In genomic region chr9:41643571-41644221, GRCh38 we compare ENCODE assay signal across 8 cellular contexts.
DNase-seq lines count a peak whose midpoint lies in the region; ATAC-seq, FAIRE-seq and TF ChIP-seq lines count a peak whose summit lies in the region.
"Not testable (repeated sequence)": the region's sequence is repeated elsewhere in the genome, so short reads cannot be mapped to it uniquely, and the experiment has no call there.

No MANE protein-coding gene starts in this region.

- H3K9me3 Mint-ChIP-seq in activated CD4-positive, alpha-beta T cell treated with anti-CD3 and anti-CD28 coated beads, Interleukin-2, amount 10 ng/mL, durations not matched to agents 7 days and 5 days, result not testable (repeated sequence)

- not testable (repeated sequence) for H3K4me1 ChIP-seq in small intestine (ENCODE audit: control insufficient read depth in 2 of 2, insufficient read depth in 1 of 2, low read depth in 1 of 2, low read length in 1 of 2)

- H3K27ac Mint-ChIP-seq in activated CD4-positive, alpha-beta T cell treated with anti-CD3 and anti-CD28 coated beads, Interleukin-2, amount 10 ng/mL, durations not matched to agents 7 days and 5 days, result peak overlapping the region; percentile 81

- peak; percentile 11 for TF ChIP-seq CTCF in AG04449 (IDR thresholded peaks at IDR 0.05; ENCODE audit: insufficient read depth, low read length, missing control alignments)
- not testable (repeated sequence) for TF ChIP-seq CTCF in choroid plexus epithelial cell (conservative IDR thresholded peaks at IDR 0.05; ENCODE audit: low read depth, low read length); kidney epithelial cell (IDR thresholded peaks at IDR 0.05; ENCODE audit: insufficient read depth, low read length, poor library complexity, severe bottlenecking)

- FAIRE-seq in GM19239 (lab: Jason Lieb, UNC); small intestine (lab: Jason Lieb, UNC): not testable (repeated sequence)

- not testable (repeated sequence) for H3K4me1 Mint-ChIP-seq in activated CD4-positive, alpha-beta T cell treated with anti-CD3 and anti-CD28 coated beads, Interleukin-2, amount 10 ng/mL, durations not matched to agents 7 days and 5 days

- not testable (repeated sequence) for H3K36me3 ChIP-seq in kidney epithelial cell (ENCODE audit: control insufficient read depth, insufficient read depth, low read length); small intestine (ENCODE audit: control insufficient read depth in 2 of 2, insufficient read depth in 2 of 2, low read length in 2 of 2)

- POLR2A ChIA-PET in AG04449 (lab: Yijun Ruan, JAX); activated CD4-positive, alpha-beta T cell treated with anti-CD3 and anti-CD28 coated beads, Interleukin-2, amount 10 ng/mL, durations not matched to agents 7 days and 5 days (lab: Charles Lee): not testable (repeated sequence)

- not testable (repeated sequence) for H3K36me3 Mint-ChIP-seq in activated CD4-positive, alpha-beta T cell treated with anti-CD3 and anti-CD28 coated beads, Interleukin-2, amount 10 ng/mL, durations not matched to agents 7 days and 5 days (ENCODE audit: low read depth)

- not testable (repeated sequence) for H3K27me3 ChIP-seq in kidney epithelial cell (ENCODE audit: control insufficient read depth, insufficient read depth, low read length); small intestine (ENCODE audit: control insufficient read depth in 2 of 2, insufficient read depth in 2 of 2, low read length in 2 of 2)

- peak overlapping the region; percentile 68 for H3K4me3 Mint-ChIP-seq in activated CD4-positive, alpha-beta T cell treated with anti-CD3 and anti-CD28 coated beads, Interleukin-2, amount 10 ng/mL, durations not matched to agents 7 days and 5 days

- H3K27ac ChIP-seq in small intestine (ENCODE audit: low read depth in 1 of 2, low read length in 1 of 2), result peak overlapping the region in 1 of 2 donors; percentile 74

- DNase-seq in AG04449 (ENCODE audit: low read depth, low spot score), result not testable (repeated sequence)
- DNase-seq in GM19239 (ENCODE audit: insufficient read length, low spot score) (peak; percentile 59), NCI-H2171 treated with DMSO at 0.1 percent for 48 hours (lab: John Stamatoyannopoulos, UW) (peak; percentile 20), choroid plexus epithelial cell (ENCODE audit: low read depth) (peak; percentile 87), kidney epithelial cell (ENCODE audit: low read depth) (peak; percentile 35), small intestine (peak; percentile 67)
- DNase-seq in activated CD4-positive, alpha-beta T cell treated with anti-CD3 and anti-CD28 coated beads, Interleukin-2, amount 10 ng/mL, durations not matched to agents 7 days and 5 days, result peak; percentile 75

- H3K9me3 ChIP-seq in small intestine (ENCODE audit: control insufficient read depth, low read depth), result not testable (repeated sequence)

- CTCF ChIA-PET in AG04449 (lab: Yijun Ruan, JAX); activated CD4-positive, alpha-beta T cell treated with anti-CD3 and anti-CD28 coated beads, Interleukin-2, amount 10 ng/mL, durations not matched to agents 7 days and 5 days (lab: Charles Lee): not testable (repeated sequence)

- WGBS in small intestine, 3 donors, result 4 to 12% (median 8%) methylated on average over 36 to 50 of the region's 50 CpGs

- ATAC-seq in HG03066 (IDR thresholded peaks at IDR 0.05; ENCODE audit: low read depth, unreplicated experiment), result peak; percentile 94

- H3K4me3 ChIP-seq in AG04449 (ENCODE audit: low read depth, low read length), result peak overlapping the region; percentile 52
- peak overlapping the region; percentile 57 for H3K4me3 ChIP-seq in choroid plexus epithelial cell (ENCODE audit: low read depth, low read length)
- peak overlapping the region; percentile 42 for H3K4me3 ChIP-seq in kidney epithelial cell (ENCODE audit: low read depth, low read length)
- peak overlapping the region in 1 of 2 donors; percentile 55 for H3K4me3 ChIP-seq in small intestine (ENCODE audit: low read depth in 1 of 2, low read length in 2 of 2)

- H3K27me3 Mint-ChIP-seq in activated CD4-positive, alpha-beta T cell treated with anti-CD3 and anti-CD28 coated beads, Interleukin-2, amount 10 ng/mL, durations not matched to agents 7 days and 5 days, result not testable (repeated sequence)
